Comparison of ENCODE assay signal across 1 cellular context in the genomic region with DNA sequence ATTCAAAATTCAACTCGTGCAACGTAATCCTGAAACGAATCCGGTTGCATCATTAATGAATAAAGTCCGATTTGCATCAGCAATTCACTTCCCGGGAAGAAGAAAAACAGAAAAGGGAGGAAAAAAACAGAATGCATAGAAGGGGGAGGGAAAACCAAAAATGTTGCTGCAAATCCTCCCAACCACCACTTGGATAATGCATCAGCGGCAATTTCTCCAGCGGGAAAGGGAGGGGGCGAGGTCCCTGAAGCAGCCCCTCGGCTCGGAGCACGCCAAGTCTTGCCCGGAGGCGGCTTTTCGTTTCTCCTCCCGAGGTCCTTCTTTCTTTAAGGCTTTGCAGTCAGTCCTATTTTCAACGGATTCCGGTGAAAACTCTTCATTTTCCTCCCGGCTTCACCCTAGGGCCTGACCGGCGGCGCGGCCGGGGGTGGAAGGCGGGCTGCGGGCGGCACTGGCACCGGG.
A peak's percentile ranks its signal among the peaks of the same experiment; 100 is the strongest.
TF ChIP-seq lines count a peak whose summit lies in the region.

No MANE protein-coding gene starts in this region.

TF ChIP-seq in HepG2, 621 proteins besides CTCF, POLR2A, EP300 and RAD21 (continued from another document and continues in another):
- no peak for TF ChIP-seq MIER3 (CRISPR knock-in tag; IDR thresholded peaks at IDR 0.05; ENCODE audit: borderline replicate concordance)
- peak; percentile 36; the same call in 1 of the 2 replicates for TF ChIP-seq ZNF362 (CRISPR knock-in tag; IDR thresholded peaks at IDR 0.05; ENCODE audit: borderline replicate concordance)
- TF ChIP-seq MAFK (conservative IDR thresholded peaks at IDR 0.05 in 1 of 2, IDR thresholded peaks at IDR 0.05 in 1 of 2; ENCODE audit: low read length in 2 of 2), result peak in 1 of 2 experiments; percentile 19; a peak in 1 of 4 replicates
- peak; percentile 8; the same call in 1 of the 2 replicates for TF ChIP-seq ZFY (CRISPR knock-in tag; IDR thresholded peaks at IDR 0.05)
- 0 out of 2 replicates have a peak, but pooled peaks have one; percentile 52 for TF ChIP-seq ZNF710 (CRISPR knock-in tag; IDR thresholded peaks at IDR 0.05; ENCODE audit: borderline replicate concordance)
- TF ChIP-seq ZNF639 (CRISPR knock-in tag; conservative IDR thresholded peaks at IDR 0.05), result no peak
- TF ChIP-seq PHF8 (CRISPR knock-in tag; IDR thresholded peaks at IDR 0.05), result peak; percentile 48
- TF ChIP-seq, protein P1, sequence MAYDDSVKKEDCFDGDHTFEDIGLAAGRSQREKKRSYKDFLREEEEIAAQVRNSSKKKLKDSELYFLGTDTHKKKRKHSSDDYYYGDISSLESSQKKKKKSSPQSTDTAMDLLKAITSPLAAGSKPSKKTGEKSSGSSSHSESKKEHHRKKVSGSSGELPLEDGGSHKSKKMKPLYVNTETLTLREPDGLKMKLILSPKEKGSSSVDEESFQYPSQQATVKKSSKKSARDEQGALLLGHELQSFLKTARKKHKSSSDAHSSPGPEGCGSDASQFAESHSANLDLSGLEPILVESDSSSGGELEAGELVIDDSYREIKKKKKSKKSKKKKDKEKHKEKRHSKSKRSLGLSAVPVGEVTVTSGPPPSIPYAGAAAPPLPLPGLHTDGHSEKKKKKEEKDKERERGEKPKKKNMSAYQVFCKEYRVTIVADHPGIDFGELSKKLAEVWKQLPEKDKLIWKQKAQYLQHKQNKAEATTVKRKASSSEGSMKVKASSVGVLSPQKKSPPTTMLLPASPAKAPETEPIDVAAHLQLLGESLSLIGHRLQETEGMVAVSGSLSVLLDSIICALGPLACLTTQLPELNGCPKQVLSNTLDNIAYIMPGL (CRISPR knock-in tag; IDR thresholded peaks at IDR 0.05; ENCODE audit: borderline replicate concordance in 1 of 2, low read depth in 1 of 2), result 0 out of 4 replicates have a peak, but pooled peaks of 1 of the 2 experiments have one; percentile 7
- TF ChIP-seq ZNF34 (CRISPR knock-in tag; IDR thresholded peaks at IDR 0.05; ENCODE audit: borderline replicate concordance), result no peak
- TF ChIP-seq, protein P2, sequence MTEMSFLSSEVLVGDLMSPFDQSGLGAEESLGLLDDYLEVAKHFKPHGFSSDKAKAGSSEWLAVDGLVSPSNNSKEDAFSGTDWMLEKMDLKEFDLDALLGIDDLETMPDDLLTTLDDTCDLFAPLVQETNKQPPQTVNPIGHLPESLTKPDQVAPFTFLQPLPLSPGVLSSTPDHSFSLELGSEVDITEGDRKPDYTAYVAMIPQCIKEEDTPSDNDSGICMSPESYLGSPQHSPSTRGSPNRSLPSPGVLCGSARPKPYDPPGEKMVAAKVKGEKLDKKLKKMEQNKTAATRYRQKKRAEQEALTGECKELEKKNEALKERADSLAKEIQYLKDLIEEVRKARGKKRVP (CRISPR knock-in tag; IDR thresholded peaks at IDR 0.05), result peak in 1 of 2 experiments; percentile 83; a peak in 2 of 4 replicates
- TF ChIP-seq NKX3-1 (CRISPR knock-in tag; IDR thresholded peaks at IDR 0.05), result no peak
- 0 out of 2 replicates have a peak, but pooled peaks have one; percentile 35 for TF ChIP-seq ZNF343 (CRISPR knock-in tag; IDR thresholded peaks at IDR 0.05)
- TF ChIP-seq ZNF335 (CRISPR knock-in tag; IDR thresholded peaks at IDR 0.05), result no peak
- no peak for TF ChIP-seq ZNF546 (CRISPR knock-in tag; conservative IDR thresholded peaks at IDR 0.05)
- no peak for TF ChIP-seq ZNF605 (CRISPR knock-in tag; IDR thresholded peaks at IDR 0.05)
- TF ChIP-seq MTF1 (CRISPR knock-in tag; IDR thresholded peaks at IDR 0.05), result no peak
- TF ChIP-seq JUND (CRISPR knock-in tag; IDR thresholded peaks at IDR 0.05), result no peak
- no peak for TF ChIP-seq ZNF780A (CRISPR knock-in tag; IDR thresholded peaks at IDR 0.05)
- TF ChIP-seq ZNF746 (CRISPR knock-in tag; IDR thresholded peaks at IDR 0.05), result 0 out of 2 replicates have a peak, but pooled peaks have one; percentile 14
- no peak for TF ChIP-seq THAP8 (CRISPR knock-in tag; IDR thresholded peaks at IDR 0.05; ENCODE audit: borderline replicate concordance)
- no peak for TF ChIP-seq ZNF430 (CRISPR knock-in tag; IDR thresholded peaks at IDR 0.05)
- TF ChIP-seq CEBPG (CRISPR knock-in tag; IDR thresholded peaks at IDR 0.05), result peak; percentile 57
- no peak for TF ChIP-seq MBNL3 (CRISPR knock-in tag; conservative IDR thresholded peaks at IDR 0.05)
- peak; percentile 50 for TF ChIP-seq ASH2L (IDR thresholded peaks at IDR 0.05; ENCODE audit: insufficient read length, low read depth, low read length)
- no peak for TF ChIP-seq MYC (CRISPR knock-in tag; IDR thresholded peaks at IDR 0.05; ENCODE audit: borderline replicate concordance)
- peak; percentile 67; the same call in 1 of the 2 replicates for TF ChIP-seq PATZ1 (CRISPR knock-in tag; IDR thresholded peaks at IDR 0.05)
- TF ChIP-seq NR2C2 (CRISPR knock-in tag; IDR thresholded peaks at IDR 0.05; ENCODE audit: borderline replicate concordance), result 0 out of 2 replicates have a peak, but pooled peaks have one; percentile 7
- TF ChIP-seq ZNF24 (IDR thresholded peaks at IDR 0.05), result no peak
- TF ChIP-seq NBN (conservative IDR thresholded peaks at IDR 0.05), result no peak
- TF ChIP-seq, protein P3, sequence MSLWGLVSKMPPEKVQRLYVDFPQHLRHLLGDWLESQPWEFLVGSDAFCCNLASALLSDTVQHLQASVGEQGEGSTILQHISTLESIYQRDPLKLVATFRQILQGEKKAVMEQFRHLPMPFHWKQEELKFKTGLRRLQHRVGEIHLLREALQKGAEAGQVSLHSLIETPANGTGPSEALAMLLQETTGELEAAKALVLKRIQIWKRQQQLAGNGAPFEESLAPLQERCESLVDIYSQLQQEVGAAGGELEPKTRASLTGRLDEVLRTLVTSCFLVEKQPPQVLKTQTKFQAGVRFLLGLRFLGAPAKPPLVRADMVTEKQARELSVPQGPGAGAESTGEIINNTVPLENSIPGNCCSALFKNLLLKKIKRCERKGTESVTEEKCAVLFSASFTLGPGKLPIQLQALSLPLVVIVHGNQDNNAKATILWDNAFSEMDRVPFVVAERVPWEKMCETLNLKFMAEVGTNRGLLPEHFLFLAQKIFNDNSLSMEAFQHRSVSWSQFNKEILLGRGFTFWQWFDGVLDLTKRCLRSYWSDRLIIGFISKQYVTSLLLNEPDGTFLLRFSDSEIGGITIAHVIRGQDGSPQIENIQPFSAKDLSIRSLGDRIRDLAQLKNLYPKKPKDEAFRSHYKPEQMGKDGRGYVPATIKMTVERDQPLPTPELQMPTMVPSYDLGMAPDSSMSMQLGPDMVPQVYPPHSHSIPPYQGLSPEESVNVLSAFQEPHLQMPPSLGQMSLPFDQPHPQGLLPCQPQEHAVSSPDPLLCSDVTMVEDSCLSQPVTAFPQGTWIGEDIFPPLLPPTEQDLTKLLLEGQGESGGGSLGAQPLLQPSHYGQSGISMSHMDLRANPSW (CRISPR knock-in tag; IDR thresholded peaks at IDR 0.05; ENCODE audit: borderline replicate concordance), result no peak
- TF ChIP-seq NCOR1 (IDR thresholded peaks at IDR 0.05; ENCODE audit: borderline replicate concordance, low read length), result peak; percentile 34; the same call in 1 of the 2 replicates
- no peak for TF ChIP-seq GMEB2 (CRISPR knock-in tag; IDR thresholded peaks at IDR 0.05; ENCODE audit: low read depth)
- no peak for TF ChIP-seq SPEN (CRISPR knock-in tag; IDR thresholded peaks at IDR 0.05; ENCODE audit: low read depth)
- TF ChIP-seq ZNF496 (CRISPR knock-in tag; IDR thresholded peaks at IDR 0.05; ENCODE audit: insufficient replicate concordance), result no peak
- no peak for TF ChIP-seq ZNF501 (CRISPR knock-in tag; IDR thresholded peaks at IDR 0.05)
- TF ChIP-seq CEBPB (IDR thresholded peaks at IDR 0.05; ENCODE audit: borderline replicate concordance, low read depth, low read length), result peak; percentile 63; the same call in 1 of the 2 replicates
- TF ChIP-seq HMGA1 (CRISPR knock-in tag; conservative IDR thresholded peaks at IDR 0.05), result no peak
- TF ChIP-seq SSRP1 (CRISPR knock-in tag; IDR thresholded peaks at IDR 0.05), result no peak
- TF ChIP-seq ZNF484 (CRISPR knock-in tag; IDR thresholded peaks at IDR 0.05; ENCODE audit: borderline replicate concordance, low read depth), result no peak
- TF ChIP-seq BRD4 (CRISPR knock-in tag; IDR thresholded peaks at IDR 0.05), result no peak
- TF ChIP-seq RARA (CRISPR knock-in tag; IDR thresholded peaks at IDR 0.05), result no peak
- TF ChIP-seq ZBTB2 (CRISPR knock-in tag; IDR thresholded peaks at IDR 0.05; ENCODE audit: low read depth), result no peak
- TF ChIP-seq ZNF878 (CRISPR knock-in tag; IDR thresholded peaks at IDR 0.05), result no peak
- no peak for TF ChIP-seq FOXM1 (CRISPR knock-in tag; IDR thresholded peaks at IDR 0.05)
- no peak for TF ChIP-seq ZNF225 (CRISPR knock-in tag; IDR thresholded peaks at IDR 0.05)
- peak; percentile 62; the same call in 1 of the 2 replicates for TF ChIP-seq SIN3A (IDR thresholded peaks at IDR 0.05; ENCODE audit: borderline replicate concordance, low read depth, low read length)
